12 cellular contexts compared by ENCODE assay signal in the genomic region with DNA sequence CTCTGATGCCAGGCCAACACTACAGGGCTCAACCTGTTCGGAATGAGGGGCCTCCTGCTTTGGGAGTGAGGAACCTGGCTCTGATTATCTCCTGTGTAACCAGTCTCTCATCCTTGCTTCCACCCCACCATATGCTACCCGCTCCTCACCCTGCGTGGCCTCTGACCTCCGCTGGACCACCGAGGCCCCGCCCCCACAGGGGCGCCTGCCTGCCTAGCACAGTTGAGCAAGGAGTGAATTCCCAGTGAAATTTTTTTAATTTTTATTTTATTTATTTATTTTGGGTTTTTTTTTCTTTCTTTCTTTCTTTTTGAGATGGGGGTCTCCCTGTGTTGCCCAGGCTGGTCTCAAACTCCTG. TPM values are rescaled to one million over a fixed set of nuclear protein-coding genes. Genes with fewer than 3 reads are reported as not detected.
DNase-seq lines count a peak whose midpoint lies in the region; ATAC-seq and TF ChIP-seq lines count a peak whose summit lies in the region.
"Had no signal": no experiment of that assay in that cellular context is flagged by ENCODE, and none has a peak within 500 bp of the region (broad histone marks: within the 10 kb centered on the region; RNA-seq: fewer than 3 reads in every experiment).

No MANE protein-coding gene starts in this region.

- H3K36me3 Mint-ChIP-seq in nephron progenitor cell (ENCODE audit: low read depth): peaks cover 16% of the 10 kb centered on the region

- intact Hi-C loops in breast epithelium (cut with DNase I; ENCODE audit: low total_unique reads) (no loop called here), dorsolateral prefrontal cortex (cut with DNase I) (loop anchor here in 1 of 2 donors (5.0 kb wide), 1 partner anchor 35 kb away; no protein-coding TSS in a partner anchor)

- H3K4me3 Mint-ChIP-seq in nephron progenitor cell: peak overlapping the region; percentile 80

- H3K27ac Mint-ChIP-seq in nephron progenitor cell: peak overlapping the region; percentile 76

- H3K36me3 ChIP-seq in KOPT-K1 (ENCODE audit: insufficient read depth, low read length) (no peaks in the 10 kb centered on the region), breast epithelium (no peaks in the 10 kb centered on the region)

- H3K4me3 ChIP-seq in breast epithelium (no peak overlapping the region), dorsolateral prefrontal cortex (peak overlapping the region in 25 of 59 donors; percentile 4 to 95 (median 86))

- H3K4me1 Mint-ChIP-seq in nephron progenitor cell: peaks cover 57% of the 10 kb centered on the region

- peaks cover 4 to 20% of the 10 kb centered on the region in 2 donors for H3K4me1 ChIP-seq in breast epithelium

- H3K9me3 ChIP-seq in KOPT-K1 (ENCODE audit: insufficient read depth, low read length, poor library complexity, severe bottlenecking) (no peaks in the 10 kb centered on the region), breast epithelium (no peaks in the 10 kb centered on the region)
- H3K9me3 ChIP-seq: body of pancreas had no signal

- TF ChIP-seq POLR2A in breast epithelium (IDR thresholded peaks at IDR 0.05): no peak

- DNase-seq in breast epithelium (ENCODE audit: low spot score in 2 of 2) (no peak), nephron progenitor cell (no peak), dorsolateral prefrontal cortex (no peak)
- DNase-seq: NCI-H1092 treated with DMSO at 0.1 percent for 48 hours had no signal

- TF ChIP-seq CTCF in C4-2B (conservative IDR thresholded peaks at IDR 0.05) (no peak), breast epithelium (IDR thresholded peaks at IDR 0.05) (no peak), nephron progenitor cell (IDR thresholded peaks at IDR 0.05) (no peak), dorsolateral prefrontal cortex (IDR thresholded peaks at IDR 0.05 in 54 of 56, conservative IDR thresholded peaks at IDR 0.05 in 2 of 56; ENCODE audit: low read depth in 1 of 56, partially characterized antibody in 56 of 56) (no peak)

- no peaks in the 10 kb centered on the region for H3K27me3 Mint-ChIP-seq in nephron progenitor cell (ENCODE audit: low read depth, poor library complexity)

- H3K27me3 ChIP-seq in breast epithelium (no peaks in the 10 kb centered on the region), dorsolateral prefrontal cortex (peaks cover 0 to 8% (median 0%) of the 10 kb centered on the region in 45 donors)
- H3K27me3 ChIP-seq: body of pancreas had no signal

- peaks cover 10% of the 10 kb centered on the region for H3K9me3 Mint-ChIP-seq in nephron progenitor cell

- no peak for ATAC-seq in GM19455 (IDR thresholded peaks at IDR 0.05; ENCODE audit: unreplicated experiment)
- ATAC-seq in GM19452 (IDR thresholded peaks at IDR 0.05; ENCODE audit: unreplicated experiment): no peak
- no peak for ATAC-seq in GM18517 (IDR thresholded peaks at IDR 0.05; ENCODE audit: unreplicated experiment)
- ATAC-seq: body of pancreas had no signal

- H3K27ac ChIP-seq in C4-2B (peak overlapping the region; percentile 83), KOPT-K1 (ENCODE audit: low read depth, low read length, poor library complexity, severe bottlenecking) (peak overlapping the region; percentile 83), breast epithelium (peak overlapping the region; percentile 93 to 99), dorsolateral prefrontal cortex (peak overlapping the region in 22 of 59 donors; percentile 85 to 97 (median 93))

RNA-seq across cellular contexts. Expression of a gene that starts 1.9 kb away (rescaled TPM):
- total RNA-seq in breast epithelium (100 to 1,000 TPM; 108 to 138 (median 123) TPM), dorsolateral prefrontal cortex (100 to 1,000 TPM; 375 to 847 (median 628) TPM)

RNA-seq across cellular contexts. Expression of a gene that starts 22.3 kb away (rescaled TPM):
- total RNA-seq in breast epithelium (1 to 10 TPM in 1 of 3 donors, under 1 TPM in 1, not detected in 1; 0.33 to 1.2 TPM), dorsolateral prefrontal cortex (1 to 10 TPM in 79 of 120 experiments, under 1 TPM in 38, not detected in 3; 0.25 to 4.5 (median 1.2) TPM)
- total RNA-seq: frontal cortex had no signal

RNA-seq across cellular contexts. Expression of a gene that starts 26.3 kb away (rescaled TPM):
- 1 to 10 TPM in 2 of 3 donors, not detected in 1; 1.6 to 2.9 TPM for total RNA-seq in breast epithelium
- total RNA-seq in dorsolateral prefrontal cortex: 1 to 10 TPM in 71 of 120 experiments, under 1 TPM in 34, not detected in 15; 0.40 to 4.5 (median 1.4) TPM
- total RNA-seq: urinary bladder had no signal
